Comparison of ENCODE assay signal across 18 cellular contexts in the genomic region with DNA sequence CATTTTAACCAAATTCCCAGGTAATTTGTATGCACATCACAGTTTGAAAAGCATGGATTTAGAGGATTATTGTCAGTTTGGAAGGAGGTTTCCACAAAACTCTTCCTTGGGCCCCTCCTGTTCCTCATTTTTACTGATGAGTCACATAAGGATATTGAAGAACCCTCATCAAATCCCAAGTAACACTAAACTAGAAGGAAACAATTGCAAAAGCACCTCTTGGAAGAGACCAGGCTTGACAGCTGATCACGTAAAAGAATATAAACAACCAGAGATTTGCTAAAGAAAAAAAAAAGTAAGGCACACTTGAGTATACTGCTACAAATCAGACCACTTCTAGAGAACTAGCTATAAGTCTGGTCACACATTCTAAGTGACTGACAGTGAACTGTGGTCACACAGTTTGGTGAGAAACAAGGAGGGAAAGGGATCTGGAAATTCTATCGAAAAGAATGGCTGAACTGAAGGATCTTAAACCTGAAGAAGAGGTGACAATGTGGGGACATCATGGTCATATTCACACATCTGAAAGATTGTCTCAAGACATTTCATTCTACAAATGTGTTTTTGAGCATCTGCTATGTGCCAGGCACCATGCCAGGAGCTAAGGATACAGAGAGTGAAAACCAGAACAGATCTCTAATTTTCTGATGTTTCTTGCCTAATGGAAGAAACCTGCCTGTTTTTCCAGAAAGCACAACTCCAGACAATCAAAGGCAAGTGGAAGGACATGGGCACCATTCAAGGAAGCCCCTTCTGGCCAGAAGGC. TPM values are rescaled to one million over a fixed set of nuclear protein-coding genes. Genes with fewer than 3 reads are reported as not detected.
DNase-seq lines count a peak whose midpoint lies in the region; ATAC-seq and TF ChIP-seq lines count a peak whose summit lies in the region.
"Had no signal": no experiment of that assay in that cellular context is flagged by ENCODE, and none has a peak within 500 bp of the region (broad histone marks: within the 10 kb centered on the region; RNA-seq: fewer than 3 reads in every experiment).

No MANE protein-coding gene starts in this region.

- intact Hi-C loops in left lung (cut with DNase I), result no loop called here
- intact Hi-C loops in testis (cut with DNase I; ENCODE audit: low total_unique reads), result no loop called here

- peaks cover 7 to 16% of the 10 kb centered on the region in 2 donors for H3K4me1 ChIP-seq in left lung
- H3K4me1 ChIP-seq in testis, result peaks cover 11% of the 10 kb centered on the region

- H3K9me3 ChIP-seq in left lung, result no peaks in the 10 kb centered on the region
- H3K9me3 ChIP-seq in testis, result no peaks in the 10 kb centered on the region
- H3K9me3 ChIP-seq: heart right ventricle had no signal

- WGBS in testis, 2 donors, result 73 to 81% methylated on average over 2 of the region's 2 CpGs

- ATAC-seq in left lung, result peak; percentile 37
- ATAC-seq in GM19463 (IDR thresholded peaks at IDR 0.05; ENCODE audit: unreplicated experiment), result no peak
- ATAC-seq: activated CD8-positive, alpha-beta T cell treated with anti-CD3 and anti-CD28 coated beads for 36 hours; CD8-positive, alpha-beta T cell had no signal

- no peak for TF ChIP-seq CTCF in left lung (IDR thresholded peaks at IDR 0.05)
- TF ChIP-seq CTCF in testis (IDR thresholded peaks at IDR 0.05), result no peak

- H3K36me3 ChIP-seq in left lung (no peaks in the 10 kb centered on the region), testis (ENCODE audit: low read depth, missing control alignments) (no peaks in the 10 kb centered on the region)
- H3K36me3 ChIP-seq: heart right ventricle had no signal

- H3K4me3 ChIP-seq in left lung, result no peak overlapping the region
- no peak overlapping the region for H3K4me3 ChIP-seq in testis
- H3K4me3 ChIP-seq: heart right ventricle, SK-N-MC had no signal

- DNase-seq in DMS 273 (lab: John Stamatoyannopoulos, UW; ENCODE audit: unreplicated experiment) (peak; percentile 36), DMS 273 treated with DMSO at 0.1 percent for 48 hours (lab: John Stamatoyannopoulos, UW) (no peak), cerebellar cortex (ENCODE audit: low spot score) (peak; percentile 74), left lung (no peak), testis (peak; percentile 28), T-helper 9 cell (no peak), SIG-M5 (lab: John Stamatoyannopoulos, UW) (no peak)
- DNase-seq: activated CD8-positive, alpha-beta T cell treated with anti-CD3 and anti-CD28 coated beads for 36 hours; CD8-positive, alpha-beta T cell; heart right ventricle; kidney glomerular epithelial cell; naive B cell; NCI-H1092 treated with DMSO at 0.1 percent for 48 hours; NCI-H226; stimulated activated CD4-positive, alpha-beta T cell treated with anti-CD3 and anti-CD28 coated beads, Interleukin-2, amount 100 ng/mL, for 48 hours had no signal

- no peaks in the 10 kb centered on the region for H3K27me3 ChIP-seq in left lung
- H3K27me3 ChIP-seq in testis, result no peaks in the 10 kb centered on the region
- H3K27me3 ChIP-seq: heart right ventricle had no signal

- TF ChIP-seq POLR2A in testis (IDR thresholded peaks at IDR 0.05), result no peak

- peak overlapping the region in 1 of 2 donors; percentile 5 for H3K27ac ChIP-seq in left lung
- peak overlapping the region in 1 of 2 donors; percentile 18 for H3K27ac ChIP-seq in testis
- H3K27ac ChIP-seq: 22Rv1, heart right ventricle, SK-N-MC had no signal

RNA-seq across cellular contexts. Expression of a gene that starts 24.1 kb away (rescaled TPM):
- total RNA-seq in left lung (10 to 100 TPM; 45.9 to 47.9 TPM), testis (10 to 100 TPM; 35.1 to 55.7 TPM)
- 103 TPM for polyA plus RNA-seq in testis (ENCODE audit: insufficient read depth, low read depth, low replicate concordance)

RNA-seq across cellular contexts. Expression of a gene that starts 47.2 kb away (rescaled TPM):
- 10 to 100 TPM; 10.8 to 20.4 TPM for total RNA-seq in left lung
- 10 to 100 TPM in 1 of 2 donors, 1 to 10 TPM in 1; 7.6 to 13.6 TPM for total RNA-seq in testis
- 9.9 TPM for polyA plus RNA-seq in testis (ENCODE audit: insufficient read depth, low read depth, low replicate concordance)

Comparison
In these comparisons a context has a peak if more than half of its experiments do, and no peak if none do; other contexts are left out.
1. DNase-seq: peak in DMS 273 (single experiment), cerebellar cortex (single experiment) and testis (single experiment); none in DMS 273 treated with DMSO at 0.1 percent for 48 hours (single experiment), left lung (0 of 2), T-helper 9 cell (single experiment) and SIG-M5 (single experiment).